In genomic region chr17:7306911-7307685, GRCh38 we compare ENCODE assay signal across 8 cellular contexts. TPM values are rescaled to one million over a fixed set of nuclear protein-coding genes. Genes with fewer than 3 reads are reported as not detected.
DNase-seq lines count a peak whose midpoint lies in the region; ATAC-seq and TF ChIP-seq lines count a peak whose summit lies in the region.

TSS of gene EIF5A (plus strand) at chr17:7307628. CDS start at chr17:7309636, 2,008 bp downstream.

- TF ChIP-seq CTCF in HEK293 (tag by site-specific recombination; IDR thresholded peaks at IDR 0.05) (no peak), foreskin keratinocyte (conservative IDR thresholded peaks at IDR 0.05) (no peak)

- H3K27me3 ChIP-seq in foreskin keratinocyte (no peaks in the 10 kb centered on the region), neuron (ENCODE audit: insufficient read depth, low read length) (no peaks in the 10 kb centered on the region), subcutaneous abdominal adipose tissue (ENCODE audit: control insufficient read depth in 5 of 5, insufficient read depth in 4 of 5, low read length in 5 of 5) (no peaks in the 10 kb centered on the region)

- CTCF ChIA-PET in HEK293 (lab: Yijun Ruan, JAX), result interaction anchor here (0.7 kb wide), 1 partner anchor 86 kb away, joined by 3 read pairs; no protein-coding TSS in a partner anchor

- peaks cover 15% of the 10 kb centered on the region for H3K4me1 ChIP-seq in HEK293 (ENCODE audit: control insufficient read depth, insufficient read depth, low read length)
- no peaks in the 10 kb centered on the region for H3K4me1 ChIP-seq in foreskin keratinocyte
- H3K4me1 ChIP-seq in neuron (ENCODE audit: insufficient read depth, low read length), result peaks cover 7% of the 10 kb centered on the region
- peaks cover 14 to 36% (median 22%) of the 10 kb centered on the region in 5 donors for H3K4me1 ChIP-seq in subcutaneous abdominal adipose tissue (ENCODE audit: control insufficient read depth in 5 of 5, insufficient read depth in 5 of 5, low read length in 5 of 5)

- peak within 1 kb of the TSS; percentile 84 to 99 (median 91) for H3K9ac ChIP-seq in subcutaneous abdominal adipose tissue (ENCODE audit: low read length in 5 of 5)

- POLR2A ChIA-PET in HEK293 (lab: Yijun Ruan, JAX), result no interaction called here

- H3K36me3 ChIP-seq in HEK293 (ENCODE audit: control insufficient read depth in 2 of 2, insufficient read depth in 1 of 2, low read length in 2 of 2) (peaks cover 26 to 29% of the 10 kb centered on the region in 2 experiments), neuron (ENCODE audit: insufficient read depth, low read length) (peaks cover 22% of the 10 kb centered on the region), subcutaneous abdominal adipose tissue (ENCODE audit: control insufficient read depth in 5 of 5, insufficient read depth in 5 of 5, low read length in 5 of 5) (peaks cover 7 to 28% (median 24%) of the 10 kb centered on the region in 5 donors)

- DNase-seq in GDM1 (lab: John Stamatoyannopoulos, UW) (peak; percentile 100), MV-4-11 (lab: John Stamatoyannopoulos, UW) (peak; percentile 100), SK-MEL-5 (ENCODE audit: low read depth, low spot score) (peak; percentile 100), foreskin keratinocyte (peak; percentile 100)
- peak; percentile 100 for DNase-seq in activated naive CD4-positive, alpha-beta T cell treated with Interleukin-2 at 50 U/mL for 16 hours

- peak within 1 kb of the TSS; percentile 80 for H3K4me3 ChIP-seq in HEK293 (ENCODE audit: low read depth, low read length)
- peak within 1 kb of the TSS; percentile 90 for H3K4me3 ChIP-seq in neuron (ENCODE audit: low read length)
- peak within 1 kb of the TSS; percentile 78 to 93 (median 84) for H3K4me3 ChIP-seq in subcutaneous abdominal adipose tissue (ENCODE audit: low read depth in 1 of 5, low read length in 5 of 5)

- no peaks in the 10 kb centered on the region for H3K9me3 ChIP-seq in HEK293 (ENCODE audit: control insufficient read depth, insufficient read depth, low read depth, low read length)
- H3K9me3 ChIP-seq in neuron (ENCODE audit: low read length), result no peaks in the 10 kb centered on the region
- no peaks in the 10 kb centered on the region for H3K9me3 ChIP-seq in subcutaneous abdominal adipose tissue (ENCODE audit: control insufficient read depth in 5 of 5, low read length in 5 of 5)

- in situ Hi-C loops in SK-MEL-5 (cut with HindIII; ENCODE audit: low pct_unique_long_range_greater_than_20kb, low sequenced_read_pairs), result no loop called here

- H3K27ac ChIP-seq in HEK293 (ENCODE audit: extremely low read depth, low read depth, low read length) (peak within 1 kb of the TSS; percentile 99), foreskin keratinocyte (peak within 1 kb of the TSS; percentile 93), subcutaneous abdominal adipose tissue (ENCODE audit: low read depth, low read length) (peak within 1 kb of the TSS; percentile 98)

- peak within 1 kb of the TSS; percentile 58 for H2AFZ ChIP-seq in neuron (ENCODE audit: low read depth, low read length)

- ATAC-seq in foreskin keratinocyte, result peak; percentile 86

TF ChIP-seq in HEK293, 187 proteins besides CTCF, POLR2A, EP300 and RAD21 (continues in another document):
- TF ChIP-seq KLF9 (tag by site-specific recombination; IDR thresholded peaks at IDR 0.05; ENCODE audit: low read depth) (peak; percentile 52; the same call in 1 of the 2 replicates), TRIM28 (IDR thresholded peaks at IDR 0.05; ENCODE audit: borderline replicate concordance, low read length) (peak; percentile 61; the same call in 1 of the 2 replicates), ZNF184 (tag by site-specific recombination; IDR thresholded peaks at IDR 0.05) (no peak), KLF7 (tag by site-specific recombination; IDR thresholded peaks at IDR 0.05; ENCODE audit: borderline replicate concordance) (peak; percentile 21; the same call in 1 of the 2 replicates), EGR2 (tag by site-specific recombination; IDR thresholded peaks at IDR 0.05; ENCODE audit: low read depth) (peak; percentile 57; the same call in 1 of the 2 replicates), SP3 (tag by site-specific recombination; IDR thresholded peaks at IDR 0.05) (peak; percentile 88), ZNF335 (tag by site-specific recombination; conservative IDR thresholded peaks at IDR 0.05) (peak; percentile 73), ZNF18 (tag by site-specific recombination; IDR thresholded peaks at IDR 0.05) (0 out of 2 replicates have a peak, but pooled peaks have one; percentile 57), ZFP41 (tag by site-specific recombination; IDR thresholded peaks at IDR 0.05; ENCODE audit: borderline replicate concordance) (no peak), ZEB2 (tag by site-specific recombination; IDR thresholded peaks at IDR 0.05) (peak; percentile 70; the same call in 1 of the 2 replicates), ZNF2 (tag by site-specific recombination; IDR thresholded peaks at IDR 0.05) (peak; percentile 26; the same call in 1 of the 2 replicates), ZNF660 (tag by site-specific recombination; IDR thresholded peaks at IDR 0.05) (no peak; the same call in 1 of the 2 replicates), ZNF626 (tag by site-specific recombination; IDR thresholded peaks at IDR 0.05) (no peak), ZBTB17 (tag by site-specific recombination; IDR thresholded peaks at IDR 0.05) (peak; percentile 99), ZNF600 (tag by site-specific recombination; IDR thresholded peaks at IDR 0.05) (peak; percentile 100), ZNF561 (tag by site-specific recombination; IDR thresholded peaks at IDR 0.05; ENCODE audit: borderline replicate concordance) (peak; percentile 91), ZNF580 (tag by site-specific recombination; IDR thresholded peaks at IDR 0.05) (no peak), PATZ1 (tag by site-specific recombination; IDR thresholded peaks at IDR 0.05) (peak; percentile 93), ZNF449 (tag by site-specific recombination; IDR thresholded peaks at IDR 0.05) (peak; percentile 42; the same call in 1 of the 2 replicates), ZNF341 (tag by site-specific recombination; IDR thresholded peaks at IDR 0.05; ENCODE audit: low read depth) (peak; percentile 54), ZFHX2 (tag by site-specific recombination; conservative IDR thresholded peaks at IDR 0.05) (peak; percentile 82)

RNA-seq across cellular contexts. Expression of gene EIF5A, which starts in this region (rescaled TPM):
- total RNA-seq in SK-MEL-5 (2014; rRNA removed; shearing (Covaris generic)), result 839 and 914 TPM in 2 replicates
- polyA plus RNA-seq in SK-MEL-5 (2015; cell fraction: cytosol; rRNA removed), result 1,162 and 1,219 TPM in 2 replicates
- polyA plus RNA-seq in SK-MEL-5 (2015; cell fraction: nucleus; rRNA removed), result 294 and 354 TPM in 2 replicates
- 922 and 1,087 TPM in 2 replicates for total RNA-seq in foreskin keratinocyte
- 1,285 and 1,536 TPM in 2 replicates for polyA plus RNA-seq in foreskin keratinocyte

Comparison
In these comparisons a context has a peak if more than half of its experiments do, and no peak if none do; other contexts are left out.
1. Peak in every context shown above with its lines: DNase-seq, ATAC-seq, H3K4me3 ChIP-seq and H3K27ac ChIP-seq.